Comparison of ENCODE assay signal across 13 cellular contexts in genomic region chr2:43266692-43267091, GRCh38. TPM values are rescaled to one million over a fixed set of nuclear protein-coding genes. Genes with fewer than 3 reads are reported as not detected.
DNase-seq lines count a peak whose midpoint lies in the region; ATAC-seq, FAIRE-seq and TF ChIP-seq lines count a peak whose summit lies in the region.
"Had no signal": no experiment of that assay in that cellular context is flagged by ENCODE, and none has a peak within 500 bp of the region (broad histone marks: within the 10 kb centered on the region; RNA-seq: fewer than 3 reads in every experiment).

No MANE protein-coding gene starts in this region.

- peak overlapping the region; percentile 62 for H3K27ac Mint-ChIP-seq in astrocyte (ENCODE audit: unreplicated experiment)
- H3K27ac Mint-ChIP-seq in activated CD8-positive, alpha-beta T cell treated with anti-CD3 and anti-CD28 coated beads for 36 hours = no peak overlapping the region

- ATAC-seq in lung (ENCODE audit: insufficient read depth, low FRiP score) = no peak
- ATAC-seq in HG03045 (IDR thresholded peaks at IDR 0.05; ENCODE audit: unreplicated experiment) = no peak
- no peak for ATAC-seq in HG03342 (IDR thresholded peaks at IDR 0.05; ENCODE audit: unreplicated experiment)
- no peak for ATAC-seq in activated CD8-positive, alpha-beta T cell treated with anti-CD3 and anti-CD28 coated beads for 36 hours
- ATAC-seq: left lobe of liver had no signal

- H3K4me1 Mint-ChIP-seq in astrocyte (ENCODE audit: low read depth, unreplicated experiment) = peaks cover 48% of the 10 kb centered on the region
- H3K4me1 Mint-ChIP-seq in activated CD8-positive, alpha-beta T cell treated with anti-CD3 and anti-CD28 coated beads for 36 hours (ENCODE audit: low read depth) = peaks cover 9% of the 10 kb centered on the region

- H3K4me3 ChIP-seq in astrocyte (ENCODE audit: insufficient read depth, low read depth, low read length) = no peak overlapping the region
- H3K4me3 ChIP-seq in lung = no peak overlapping the region
- H3K4me3 ChIP-seq in testis = no peak overlapping the region

- intact Hi-C loops in testis (cut with DNase I; ENCODE audit: low total_unique reads) = no loop called here
- intact Hi-C loops in activated CD8-positive, alpha-beta T cell treated with anti-CD3 and anti-CD28 coated beads for 36 hours (cut with micrococcal nuclease) = no loop called here

- H3K27me3 Mint-ChIP-seq in astrocyte (ENCODE audit: low read depth, unreplicated experiment) = no peaks in the 10 kb centered on the region
- H3K27me3 Mint-ChIP-seq in activated CD8-positive, alpha-beta T cell treated with anti-CD3 and anti-CD28 coated beads for 36 hours = no peaks in the 10 kb centered on the region

- TF ChIP-seq POLR2A in testis (IDR thresholded peaks at IDR 0.05) = no peak

- DNase-seq in DMS 273 (lab: John Stamatoyannopoulos, UW; ENCODE audit: unreplicated experiment) (peak; percentile 24), DMS 273 treated with DMSO at 0.1 percent for 48 hours (lab: John Stamatoyannopoulos, UW) (no peak), astrocyte (ENCODE audit: low read depth) (no peak), lung (ENCODE audit: low spot score) (peak; percentile 68), testis (peak; percentile 54)
- DNase-seq in activated CD8-positive, alpha-beta T cell treated with anti-CD3 and anti-CD28 coated beads for 36 hours = no peak
- DNase-seq: foreskin fibroblast, NCI-H1694 had no signal

- H3K4me1 ChIP-seq in astrocyte (ENCODE audit: insufficient read depth, low read length) (peaks cover 19% of the 10 kb centered on the region), lung (ENCODE audit: control insufficient read depth in 2 of 2, insufficient read depth in 2 of 2, low read length in 2 of 2) (peaks cover 21 to 25% of the 10 kb centered on the region in 2 donors), testis (peaks cover 30% of the 10 kb centered on the region)

- no peak overlapping the region for H3K4me2 ChIP-seq in astrocyte (ENCODE audit: low read length)

- H3K27ac ChIP-seq in astrocyte (ENCODE audit: low read depth, low read length) = no peak overlapping the region
- peak overlapping the region in 1 of 2 donors; percentile 69 for H3K27ac ChIP-seq in lung (ENCODE audit: low read depth in 1 of 2, low read length in 1 of 2)
- H3K27ac ChIP-seq in testis = peak overlapping the region in 1 of 2 donors; percentile 76
- H3K27ac ChIP-seq: 22Rv1 had no signal

- 39 to 48% methylated on average over 4 of the region's 4 CpGs for WGBS in lung, 2 donors
- 79 to 82% methylated on average over 4 of the region's 4 CpGs for WGBS in testis, 2 donors

- no peak for TF ChIP-seq CTCF in astrocyte (IDR thresholded peaks at IDR 0.05; ENCODE audit: insufficient read depth, low read depth, low read length)
- no peak for TF ChIP-seq CTCF in lung (IDR thresholded peaks at IDR 0.05; ENCODE audit: control extremely low read depth, extremely low read depth)
- no peak for TF ChIP-seq CTCF in testis (IDR thresholded peaks at IDR 0.05)
- no peak for TF ChIP-seq CTCF in activated CD8-positive, alpha-beta T cell treated with anti-CD3 and anti-CD28 coated beads for 36 hours (IDR thresholded peaks at IDR 0.05)

- peaks cover 8% of the 10 kb centered on the region for H3K36me3 Mint-ChIP-seq in astrocyte (ENCODE audit: low read depth, unreplicated experiment)
- peaks cover 5% of the 10 kb centered on the region for H3K36me3 Mint-ChIP-seq in activated CD8-positive, alpha-beta T cell treated with anti-CD3 and anti-CD28 coated beads for 36 hours (ENCODE audit: low read depth)

- H3K9me3 Mint-ChIP-seq in astrocyte (ENCODE audit: unreplicated experiment) = no peaks in the 10 kb centered on the region
- H3K9me3 Mint-ChIP-seq in activated CD8-positive, alpha-beta T cell treated with anti-CD3 and anti-CD28 coated beads for 36 hours = no peaks in the 10 kb centered on the region

- no peak overlapping the region for H3K4me3 Mint-ChIP-seq in astrocyte (ENCODE audit: unreplicated experiment)
- no peak overlapping the region for H3K4me3 Mint-ChIP-seq in activated CD8-positive, alpha-beta T cell treated with anti-CD3 and anti-CD28 coated beads for 36 hours

- no peak overlapping the region for H2AFZ ChIP-seq in astrocyte (ENCODE audit: low read depth, low read length)

- H3K79me2 ChIP-seq in astrocyte (ENCODE audit: insufficient read depth, low read length) = no peaks in the 10 kb centered on the region

- FAIRE-seq in astrocyte (lab: Jason Lieb, UNC) = no peak
- FAIRE-seq: colon had no signal

- no peaks in the 10 kb centered on the region for H3K36me3 ChIP-seq in astrocyte (ENCODE audit: insufficient read depth, low read length)
- H3K36me3 ChIP-seq in lung (ENCODE audit: control insufficient read depth in 2 of 2, insufficient read depth in 2 of 2, low read length in 2 of 2) = peaks cover 0 to 12% of the 10 kb centered on the region in 2 donors
- H3K36me3 ChIP-seq in testis (ENCODE audit: low read depth, missing control alignments) = no peaks in the 10 kb centered on the region

- CTCF ChIA-PET in activated CD8-positive, alpha-beta T cell treated with anti-CD3 and anti-CD28 coated beads for 36 hours (lab: Charles Lee) = interaction anchor here (1.7 kb wide), 1 partner anchor 218 kb away, joined by 4 read pairs; no protein-coding TSS in a partner anchor

- peaks cover 9% of the 10 kb centered on the region for H4K20me1 ChIP-seq in astrocyte (ENCODE audit: insufficient read depth, low read length)

- no peak overlapping the region for H3K9ac ChIP-seq in astrocyte (ENCODE audit: low read length)

- H3K27me3 ChIP-seq in astrocyte (ENCODE audit: insufficient read depth, low read length) (no peaks in the 10 kb centered on the region), lung (ENCODE audit: control insufficient read depth, insufficient read depth) (no peaks in the 10 kb centered on the region), testis (no peaks in the 10 kb centered on the region)

- H3K9me3 ChIP-seq in astrocyte (ENCODE audit: insufficient read depth, low read depth, low read length) = no peaks in the 10 kb centered on the region
- H3K9me3 ChIP-seq in lung (ENCODE audit: control insufficient read depth in 2 of 2, insufficient read depth in 1 of 2, low read length in 1 of 2) = no peaks in the 10 kb centered on the region
- H3K9me3 ChIP-seq in testis = no peaks in the 10 kb centered on the region

- POLR2A ChIA-PET in activated CD8-positive, alpha-beta T cell treated with anti-CD3 and anti-CD28 coated beads for 36 hours (lab: Charles Lee) = no interaction called here

RNA-seq across cellular contexts. Expression of gene ZFP36L2, which starts 40.3 kb away (rescaled TPM):
- total RNA-seq in astrocyte (44.5 and 49.5 TPM in 2 replicates), lung (100 to 1,000 TPM in 1 of 2 donors, 10 to 100 TPM in 1; 63.1 to 110 TPM), testis (10 to 100 TPM; 35.7 to 54.4 TPM)
- polyA plus RNA-seq in lung (10 to 100 TPM; 38.3 to 70.1 TPM), testis (ENCODE audit: insufficient read depth, low read depth, low replicate concordance) (45.4 TPM)
- 100 to 1,000 TPM; 102 to 106 TPM for total RNA-seq in activated CD8-positive, alpha-beta T cell treated with anti-CD3 and anti-CD28 coated beads for 36 hours

Comparison
In these comparisons a context has a peak if more than half of its experiments do, and no peak if none do; other contexts are left out.
1. DNase-seq: peak in DMS 273 (single experiment), lung (single experiment) and testis (single experiment); none in DMS 273 treated with DMSO at 0.1 percent for 48 hours (single experiment), astrocyte (single experiment) and activated CD8-positive, alpha-beta T cell treated with anti-CD3 and anti-CD28 coated beads for 36 hours (single experiment).